8 cellular contexts compared by ENCODE assay signal in the genomic region with DNA sequence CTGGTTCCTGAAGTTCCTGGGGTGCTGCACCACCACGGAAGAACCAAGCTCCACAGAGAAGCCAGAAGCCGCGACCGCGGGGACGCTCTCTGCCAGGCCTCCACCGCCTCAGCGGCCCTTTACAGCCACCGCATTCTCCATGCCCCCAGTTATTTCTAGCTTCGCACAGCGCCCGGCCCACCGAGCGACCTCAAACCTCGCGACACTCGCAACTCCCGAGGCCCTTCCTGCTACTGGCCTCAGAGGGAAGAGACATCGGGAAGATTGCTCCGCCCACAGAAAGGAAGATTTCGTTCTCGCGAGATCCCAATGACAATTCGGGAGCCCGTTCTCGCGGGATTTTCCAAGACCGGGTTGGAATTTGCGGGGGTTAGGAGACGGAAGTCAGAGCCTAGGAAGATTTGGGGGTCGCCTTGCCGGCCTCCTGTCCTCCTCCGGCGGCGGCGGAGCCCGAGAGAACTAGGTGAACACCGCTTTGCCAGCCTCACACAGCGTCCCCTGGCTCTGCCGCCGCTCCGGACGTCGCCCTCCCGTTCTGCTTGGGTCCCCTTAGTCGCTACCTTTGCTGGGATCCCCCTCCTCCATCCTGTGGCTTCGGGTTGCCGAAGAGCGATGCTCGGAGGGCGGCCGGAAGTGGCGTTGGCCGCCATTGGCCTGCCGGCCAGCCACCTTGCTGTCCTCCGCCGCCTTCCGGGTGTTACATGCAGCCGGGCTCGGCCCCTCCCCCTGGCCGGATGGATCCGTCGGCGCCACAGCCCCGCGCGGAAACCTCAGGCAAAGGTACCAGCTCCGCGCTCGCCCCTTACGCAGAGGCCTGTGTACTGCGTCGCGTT. TPM values are rescaled to one million over a fixed set of nuclear protein-coding genes. Genes with fewer than 3 reads are reported as not detected.
DNase-seq lines count a peak whose midpoint lies in the region; ATAC-seq and TF ChIP-seq lines count a peak whose summit lies in the region.

A gene with protein sequence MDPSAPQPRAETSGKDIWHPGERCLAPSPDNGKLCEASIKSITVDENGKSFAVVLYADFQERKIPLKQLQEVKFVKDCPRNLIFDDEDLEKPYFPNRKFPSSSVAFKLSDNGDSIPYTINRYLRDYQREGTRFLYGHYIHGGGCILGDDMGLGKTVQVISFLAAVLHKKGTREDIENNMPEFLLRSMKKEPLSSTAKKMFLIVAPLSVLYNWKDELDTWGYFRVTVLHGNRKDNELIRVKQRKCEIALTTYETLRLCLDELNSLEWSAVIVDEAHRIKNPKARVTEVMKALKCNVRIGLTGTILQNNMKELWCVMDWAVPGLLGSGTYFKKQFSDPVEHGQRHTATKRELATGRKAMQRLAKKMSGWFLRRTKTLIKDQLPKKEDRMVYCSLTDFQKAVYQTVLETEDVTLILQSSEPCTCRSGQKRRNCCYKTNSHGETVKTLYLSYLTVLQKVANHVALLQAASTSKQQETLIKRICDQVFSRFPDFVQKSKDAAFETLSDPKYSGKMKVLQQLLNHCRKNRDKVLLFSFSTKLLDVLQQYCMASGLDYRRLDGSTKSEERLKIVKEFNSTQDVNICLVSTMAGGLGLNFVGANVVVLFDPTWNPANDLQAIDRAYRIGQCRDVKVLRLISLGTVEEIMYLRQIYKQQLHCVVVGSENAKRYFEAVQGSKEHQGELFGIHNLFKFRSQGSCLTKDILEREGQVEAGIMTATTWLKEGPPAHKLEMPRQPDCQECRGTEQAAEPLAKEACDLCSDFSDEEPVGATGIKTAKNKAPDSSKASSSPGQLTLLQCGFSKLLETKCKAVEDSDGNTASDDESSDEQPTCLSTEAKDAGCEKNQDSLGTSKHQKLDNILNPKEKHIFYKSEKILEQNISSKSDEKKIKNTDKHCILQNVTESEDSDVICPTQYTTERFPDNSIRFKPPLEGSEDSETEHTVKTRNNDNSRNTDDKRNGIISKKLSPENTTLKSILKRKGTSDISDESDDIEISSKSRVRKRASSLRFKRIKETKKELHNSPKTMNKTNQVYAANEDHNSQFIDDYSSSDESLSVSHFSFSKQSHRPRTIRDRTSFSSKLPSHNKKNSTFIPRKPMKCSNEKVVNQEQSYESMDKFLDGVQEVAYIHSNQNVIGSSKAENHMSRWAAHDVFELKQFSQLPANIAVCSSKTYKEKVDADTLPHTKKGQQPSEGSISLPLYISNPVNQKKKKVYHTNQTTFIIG (N-terminal part only) (plus strand): TSS at position 387 of the 833 bp plus-strand sequence. CDS start 348 bp downstream, at position 735.

- TF ChIP-seq CTCF in progenitor cell of endocrine pancreas (IDR thresholded peaks at IDR 0.05; ENCODE audit: unreplicated experiment): no peak

- peaks cover 7% of the 10 kb centered on the region for H3K4me1 ChIP-seq in adipocyte (ENCODE audit: control insufficient read depth, insufficient read depth, low read length)

- H3K27me3 Mint-ChIP-seq in progenitor cell of endocrine pancreas: no peaks in the 10 kb centered on the region

- DNase-seq in NCI-H1436 treated with DMSO at 0.1 percent for 48 hours (lab: John Stamatoyannopoulos, UW) (peak; percentile 89), T follicular helper cell (ENCODE audit: low read depth) (peak; percentile 83), adipocyte (ENCODE audit: low read depth) (peak; percentile 100), Right ventricle myocardium superior (peak; percentile 97), progenitor cell of endocrine pancreas (ENCODE audit: low spot score, unreplicated experiment) (peak; percentile 90), ureter (ENCODE audit: low spot score) (peak; percentile 97)

- intact Hi-C loops in Right ventricle myocardium superior (cut with DNase I): no loop called here

- H3K9me3 ChIP-seq in adipocyte (ENCODE audit: control insufficient read depth, low read length): no peaks in the 10 kb centered on the region

- no peaks in the 10 kb centered on the region for H3K27me3 ChIP-seq in adipocyte (replicated peaks; ENCODE audit: control insufficient read depth, insufficient read depth, low read length)

- no peak within 1 kb of the TSS for H3K9ac ChIP-seq in adipocyte (ENCODE audit: low read length)

- H3K4me3 Mint-ChIP-seq in progenitor cell of endocrine pancreas (ENCODE audit: low read depth): no peak within 1 kb of the TSS

- H3K36me3 ChIP-seq in adipocyte (ENCODE audit: control insufficient read depth, insufficient read depth, low read length, severe bottlenecking): no peaks in the 10 kb centered on the region

- ATAC-seq in GM18502 (IDR thresholded peaks at IDR 0.05; ENCODE audit: poor library complexity, unreplicated experiment) (peak; percentile 86), HG02884 (IDR thresholded peaks at IDR 0.05; ENCODE audit: unreplicated experiment) (peak; percentile 72), Right ventricle myocardium superior (ENCODE audit: poor library complexity) (peak; percentile 98)

- no peak within 1 kb of the TSS for H3K4me3 ChIP-seq in adipocyte (ENCODE audit: low read length)

- peaks cover 10% of the 10 kb centered on the region for H3K4me1 Mint-ChIP-seq in progenitor cell of endocrine pancreas (ENCODE audit: low read depth)

- H3K9me3 Mint-ChIP-seq in progenitor cell of endocrine pancreas (ENCODE audit: low read depth): no peaks in the 10 kb centered on the region

- H3K36me3 Mint-ChIP-seq in progenitor cell of endocrine pancreas (ENCODE audit: insufficient read depth): peaks cover 15% of the 10 kb centered on the region

- no peak within 1 kb of the TSS for H3K27ac Mint-ChIP-seq in progenitor cell of endocrine pancreas

RNA-seq across cellular contexts. Expression of the gene that starts here (rescaled TPM):
- 20.3 TPM for total RNA-seq in Right ventricle myocardium superior
- 49.5 and 52.9 TPM in 2 replicates for total RNA-seq in progenitor cell of endocrine pancreas
- 72.7 TPM for total RNA-seq in ureter
